Comparison of ENCODE assay signal across 15 cellular contexts in genomic region chr10:122050316-122050715, GRCh38.
"Had no signal": no experiment of that assay in that cellular context is flagged by ENCODE, and none has a peak within 500 bp of the region (broad histone marks: within the 10 kb centered on the region; RNA-seq: fewer than 3 reads in every experiment).

No MANE protein-coding gene starts in this region.

- H3K27ac ChIP-seq: body of pancreas, foreskin keratinocyte had no signal

- H3K27me3 ChIP-seq: body of pancreas, tibial artery had no signal

- H3K9me3 ChIP-seq: body of pancreas, tibial artery had no signal

- DNase-seq: activated B cell treated with CpG ODN at 0.5 μM for 24 hours; activated CD4-positive, alpha-beta T cell treated with anti-CD3 and anti-CD28 coated beads, Interleukin-2, amount 10 ng/mL, durations not matched to agents 24 days and 14 days; activated gamma-delta T cell treated with Interleukin-2 at 50 U/mL for 16 hours; amygdala; body of pancreas; effector memory CD4-positive, alpha-beta T cell; foreskin keratinocyte; head of caudate nucleus; midbrain; natural killer cell; posterior cingulate gyrus; SW 1271; tibial artery had no signal

- ATAC-seq: body of pancreas; foreskin keratinocyte; natural killer cell; stimulated activated effector memory CD8-positive, alpha-beta T cell treated with anti-CD3 and anti-CD28 coated beads, Interleukin-12 subunit alpha, Interleukin-12 subunit beta, amount 100 ng/mL, for 72 hours had no signal

- H3K36me3 ChIP-seq: tibial artery had no signal

- H3K4me3 ChIP-seq: body of pancreas, lung, tibial artery had no signal
